Comparison of ENCODE assay signal across 11 cellular contexts in the genomic region with DNA sequence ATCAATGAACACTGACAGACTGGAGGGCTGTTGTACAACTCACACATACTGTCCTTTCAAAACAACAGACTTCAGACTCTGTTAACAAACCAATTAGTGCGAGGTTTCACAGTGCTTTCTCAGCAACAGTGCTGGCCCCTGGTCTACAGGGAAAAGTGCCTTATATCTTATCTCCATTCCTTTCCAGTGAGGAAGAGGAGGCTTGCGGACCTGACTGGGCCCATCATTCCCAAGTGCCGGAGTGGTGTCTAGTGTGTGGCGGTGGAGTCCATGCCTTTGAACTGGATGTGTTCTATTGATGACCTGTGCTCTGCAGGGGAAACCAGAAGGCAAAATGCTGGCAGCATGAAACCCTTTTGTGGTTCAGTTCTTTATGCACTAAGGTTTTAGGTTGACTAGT.
"Had no signal": no experiment of that assay in that cellular context is flagged by ENCODE, and none has a peak within 500 bp of the region (broad histone marks: within the 10 kb centered on the region; RNA-seq: fewer than 3 reads in every experiment).

No MANE protein-coding gene starts in this region.

- H3K79me2 ChIP-seq: hepatocyte had no signal

- H3K4me2 ChIP-seq: hepatocyte, neural progenitor cell had no signal

- H2AFZ ChIP-seq: hepatocyte, neural progenitor cell had no signal

- H3K27me3 ChIP-seq: breast epithelium, hepatocyte, left lung, neural progenitor cell, upper lobe of left lung had no signal

- H3K9ac ChIP-seq: neural progenitor cell had no signal

- DNase-seq: activated CD4-positive, alpha-beta T cell treated with anti-CD3 and anti-CD28 coated beads, Interleukin-2, amount 50 U/mL, for 1 hour; left lung; retina; stimulated activated naive B cell treated with anti-CD40 and anti-IgM and Interleukin-4, amounts not matched to agents 10 μg/mL and 1 μg/mL and 100 μg/mL, for 72 hours; upper lobe of left lung had no signal

- H3K4me1 ChIP-seq: breast epithelium, neural progenitor cell had no signal

- H3K36me3 ChIP-seq: neural progenitor cell had no signal

- H3K4me3 ChIP-seq: breast epithelium, coronary artery, hepatocyte, left lung, neural progenitor cell, thoracic aorta, upper lobe of left lung had no signal

- H3K9me3 ChIP-seq: breast epithelium, left lung, thoracic aorta, upper lobe of left lung had no signal

- H3K27ac ChIP-seq: breast epithelium, epithelial cell of prostate, hepatocyte, left lung, neural progenitor cell, thoracic aorta, upper lobe of left lung had no signal
